Comparison of ENCODE assay signal across 23 cellular contexts in the genomic region with DNA sequence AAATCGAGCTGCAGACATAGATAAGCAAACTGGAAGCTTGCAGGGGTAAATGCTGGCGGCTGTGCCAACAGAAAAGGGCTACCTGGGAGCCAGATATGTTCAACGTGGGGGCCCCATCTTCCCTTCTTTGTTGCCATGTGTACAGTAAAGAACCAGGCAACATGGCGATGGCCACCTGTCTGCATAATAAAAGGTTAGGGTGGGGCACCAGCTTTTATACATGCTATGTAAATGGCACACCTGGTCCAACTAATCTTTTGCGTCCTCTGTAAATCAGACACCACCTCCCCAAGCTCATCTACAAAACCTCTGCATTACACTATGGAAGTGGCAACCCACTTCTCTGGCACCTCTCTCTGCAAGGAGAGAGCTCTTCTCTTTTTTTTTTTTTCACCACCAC. TPM values are rescaled to one million over a fixed set of nuclear protein-coding genes. Genes with fewer than 3 reads are reported as not detected.
DNase-seq lines count a peak whose midpoint lies in the region; ATAC-seq and TF ChIP-seq lines count a peak whose summit lies in the region.
"Had no signal": no experiment of that assay in that cellular context is flagged by ENCODE, and none has a peak within 500 bp of the region (broad histone marks: within the 10 kb centered on the region; RNA-seq: fewer than 3 reads in every experiment).

No MANE protein-coding gene starts in this region.

- no peak overlapping the region for H3K4me3 ChIP-seq in SK-N-MC
- H3K4me3 ChIP-seq in gastrocnemius medialis = no peak overlapping the region
- H3K4me3 ChIP-seq: A549, coronary artery, smooth muscle cell, thyroid gland had no signal

- no peak for TF ChIP-seq POLR2A in gastrocnemius medialis (IDR thresholded peaks at IDR 0.05)

- peak overlapping the region; percentile 43 for H3K27ac Mint-ChIP-seq in activated CD4-positive, alpha-beta T cell treated with anti-CD3 and anti-CD28 coated beads, Interleukin-2, amount 10 ng/mL, durations not matched to agents 7 days and 5 days
- H3K27ac Mint-ChIP-seq in activated CD4-positive, alpha-beta T cell treated with anti-CD3 and anti-CD28 coated beads for 36 hours = no peak overlapping the region

- no peak for TF ChIP-seq CTCF in gastrocnemius medialis (IDR thresholded peaks at IDR 0.05 in 4 of 5, conservative IDR thresholded peaks at IDR 0.05 in 1 of 5)

- H3K9ac ChIP-seq in SK-N-MC (ENCODE audit: insufficient read length) = no peak overlapping the region

- H3K9me3 ChIP-seq in SK-N-MC (ENCODE audit: low read depth, low read length) (no peaks in the 10 kb centered on the region), gastrocnemius medialis (no peaks in the 10 kb centered on the region)
- H3K9me3 ChIP-seq: A549, neutrophil, thyroid gland had no signal

- in situ Hi-C loops in gastrocnemius medialis (cut with MboI; ENCODE audit: low sequenced_read_pairs in 4 of 4) = no loop called here

- DNase-seq in activated CD4-positive, alpha-beta T cell treated with anti-CD3 and anti-CD28 coated beads, Interleukin-2, amount 10 ng/mL, durations not matched to agents 7 days and 5 days = no peak
- no peak for DNase-seq in activated CD4-positive, alpha-beta T cell treated with anti-CD3 and anti-CD28 coated beads for 36 hours
- peak; percentile 69 for DNase-seq in NCI-H345 (lab: John Stamatoyannopoulos, UW)
- no peak for DNase-seq in SK-N-MC (ENCODE audit: low read depth, low spot score)
- no peak for DNase-seq in gastrocnemius medialis
- no peak for DNase-seq in DMS 273 treated with DMSO at 0.1 percent for 48 hours (lab: John Stamatoyannopoulos, UW)
- DNase-seq in stimulated activated CD4-positive, alpha-beta T cell treated with anti-CD3 and anti-CD28 coated beads, Interleukin-2, amount 100 ng/mL, for 48 hours = no peak
- DNase-seq: activated CD4-positive, CD25-positive, alpha-beta regulatory T cell; activated CD8-positive, alpha-beta T cell treated with anti-CD3 and anti-CD28 coated beads for 36 hours; activated T-cell treated with anti-CD3 and anti-CD28 coated beads, Interleukin-2, amount 50 U/mL, for 1 hour; glutamatergic neuron; GOT3; kidney glomerular epithelial cell; NCI-H1092; NCI-H446; stimulated activated naive CD8-positive, alpha-beta T cell treated with anti-CD3 and anti-CD28 coated beads, Interleukin-15, Interleukin-2, amounts not matched to agents 100 U/mL and 50 U/mL, for 24 hours; T1000 had no signal

- POLR2A ChIA-PET in activated CD4-positive, alpha-beta T cell treated with anti-CD3 and anti-CD28 coated beads, Interleukin-2, amount 10 ng/mL, durations not matched to agents 7 days and 5 days (lab: Charles Lee) = no interaction called here
- POLR2A ChIA-PET in activated CD4-positive, alpha-beta T cell treated with anti-CD3 and anti-CD28 coated beads for 36 hours (lab: Charles Lee) = interaction anchor here (0.6 kb wide), 2 partner anchors 14 to 20 kb away, joined by 3 read pairs; partner anchors contain the start of genes BUD31 and PDAP1

- H3K4me1 ChIP-seq in gastrocnemius medialis = no peaks in the 10 kb centered on the region
- H3K4me1 ChIP-seq: A549 had no signal

- H3K36me3 ChIP-seq in SK-N-MC (ENCODE audit: insufficient read depth, low read length) (peaks cover 52% of the 10 kb centered on the region), gastrocnemius medialis (peaks cover 0 to 65% of the 10 kb centered on the region in 2 donors)

- no peaks in the 10 kb centered on the region for H3K27me3 ChIP-seq in gastrocnemius medialis
- H3K27me3 ChIP-seq: neutrophil, thyroid gland had no signal

- no peaks in the 10 kb centered on the region for H3K4me1 Mint-ChIP-seq in activated CD4-positive, alpha-beta T cell treated with anti-CD3 and anti-CD28 coated beads, Interleukin-2, amount 10 ng/mL, durations not matched to agents 7 days and 5 days
- no peaks in the 10 kb centered on the region for H3K4me1 Mint-ChIP-seq in activated CD4-positive, alpha-beta T cell treated with anti-CD3 and anti-CD28 coated beads for 36 hours

- H3K4me3 Mint-ChIP-seq in activated CD4-positive, alpha-beta T cell treated with anti-CD3 and anti-CD28 coated beads, Interleukin-2, amount 10 ng/mL, durations not matched to agents 7 days and 5 days = no peak overlapping the region
- H3K4me3 Mint-ChIP-seq in activated CD4-positive, alpha-beta T cell treated with anti-CD3 and anti-CD28 coated beads for 36 hours = no peak overlapping the region
- H3K4me3 Mint-ChIP-seq: activated CD8-positive, alpha-beta T cell treated with anti-CD3 and anti-CD28 coated beads for 36 hours had no signal

- H3K27ac ChIP-seq in SK-N-MC = peak overlapping the region; percentile 57; the same call in 1 of the 2 replicates
- no peak overlapping the region for H3K27ac ChIP-seq in gastrocnemius medialis
- H3K27ac ChIP-seq: A549, coronary artery, neutrophil, thyroid gland had no signal

- CTCF ChIA-PET in activated CD4-positive, alpha-beta T cell treated with anti-CD3 and anti-CD28 coated beads, Interleukin-2, amount 10 ng/mL, durations not matched to agents 7 days and 5 days (lab: Charles Lee) = interaction anchor here (0.6 to 1.1 kb wide), 4 partner anchors 8 to 507 kb away, joined by 3 read pairs; partner anchors contain the start of genes BUD31, GJC3 and PDAP1
- CTCF ChIA-PET in activated CD4-positive, alpha-beta T cell treated with anti-CD3 and anti-CD28 coated beads for 36 hours (lab: Charles Lee) = interaction anchor here (0.6 kb wide), 1 partner anchor 431 kb away, joined by 3 read pairs; no protein-coding TSS in a partner anchor

- no peaks in the 10 kb centered on the region for H3K27me3 Mint-ChIP-seq in activated CD4-positive, alpha-beta T cell treated with anti-CD3 and anti-CD28 coated beads, Interleukin-2, amount 10 ng/mL, durations not matched to agents 7 days and 5 days
- H3K27me3 Mint-ChIP-seq in activated CD4-positive, alpha-beta T cell treated with anti-CD3 and anti-CD28 coated beads for 36 hours = no peaks in the 10 kb centered on the region
- H3K27me3 Mint-ChIP-seq: activated CD8-positive, alpha-beta T cell treated with anti-CD3 and anti-CD28 coated beads for 36 hours had no signal

- H3K9me3 Mint-ChIP-seq in activated CD4-positive, alpha-beta T cell treated with anti-CD3 and anti-CD28 coated beads, Interleukin-2, amount 10 ng/mL, durations not matched to agents 7 days and 5 days = no peaks in the 10 kb centered on the region
- no peaks in the 10 kb centered on the region for H3K9me3 Mint-ChIP-seq in activated CD4-positive, alpha-beta T cell treated with anti-CD3 and anti-CD28 coated beads for 36 hours (ENCODE audit: low read depth)
- H3K9me3 Mint-ChIP-seq: activated CD8-positive, alpha-beta T cell treated with anti-CD3 and anti-CD28 coated beads for 36 hours had no signal

- ATAC-seq in activated CD4-positive, alpha-beta T cell treated with anti-CD3 and anti-CD28 coated beads for 36 hours = no peak
- no peak for ATAC-seq in gastrocnemius medialis
- no peak for ATAC-seq in GM19452 (IDR thresholded peaks at IDR 0.05; ENCODE audit: unreplicated experiment)
- ATAC-seq: activated CD8-positive, alpha-beta T cell treated with anti-CD3 and anti-CD28 coated beads for 36 hours; stimulated activated naive CD8-positive, alpha-beta T cell treated with anti-CD3 and anti-CD28 coated beads, Interleukin-15, Interleukin-2, amounts not matched to agents 100 U/mL and 50 U/mL, for 24 hours had no signal

- intact Hi-C loops in activated CD4-positive, alpha-beta T cell treated with anti-CD3 and anti-CD28 coated beads for 36 hours (cut with DNase I, micrococcal nuclease) = no loop called here
- intact Hi-C loops in gastrocnemius medialis (cut with DNase I; ENCODE audit: low total_unique reads) = no loop called here

- H3K36me3 Mint-ChIP-seq in activated CD4-positive, alpha-beta T cell treated with anti-CD3 and anti-CD28 coated beads, Interleukin-2, amount 10 ng/mL, durations not matched to agents 7 days and 5 days (ENCODE audit: low read depth) = peaks cover 24% of the 10 kb centered on the region
- peaks cover 39% of the 10 kb centered on the region for H3K36me3 Mint-ChIP-seq in activated CD4-positive, alpha-beta T cell treated with anti-CD3 and anti-CD28 coated beads for 36 hours (ENCODE audit: low read depth)

RNA-seq across cellular contexts. Expression of gene BUD31, which starts 13.9 kb away (rescaled TPM):
- 100 to 1,000 TPM in 1 of 2 experiments, 10 to 100 TPM in 1; 94.2 to 115 TPM for total RNA-seq in activated CD4-positive, alpha-beta T cell treated with anti-CD3 and anti-CD28 coated beads, Interleukin-2, amount 10 ng/mL, durations not matched to agents 7 days and 5 days
- 100 to 1,000 TPM; 140 to 190 TPM for total RNA-seq in activated CD4-positive, alpha-beta T cell treated with anti-CD3 and anti-CD28 coated beads for 36 hours
- 10 to 100 TPM; 23.3 to 46.8 (median 28.0) TPM for total RNA-seq in gastrocnemius medialis

RNA-seq across cellular contexts. Expression of gene PDAP1, which starts 14.2 kb away (rescaled TPM):
- 10 to 100 TPM; 81.4 to 81.9 TPM for total RNA-seq in activated CD4-positive, alpha-beta T cell treated with anti-CD3 and anti-CD28 coated beads, Interleukin-2, amount 10 ng/mL, durations not matched to agents 7 days and 5 days
- total RNA-seq in activated CD4-positive, alpha-beta T cell treated with anti-CD3 and anti-CD28 coated beads for 36 hours = 100 to 1,000 TPM; 171 TPM
- 100 to 1,000 TPM in 3 of 4 donors, 10 to 100 TPM in 1; 81.7 to 258 (median 198) TPM for total RNA-seq in gastrocnemius medialis

RNA-seq across cellular contexts. Expression of gene PTCD1, which starts 16.0 kb away (rescaled TPM):
- 1 to 10 TPM; 5.7 to 8.6 TPM for total RNA-seq in activated CD4-positive, alpha-beta T cell treated with anti-CD3 and anti-CD28 coated beads, Interleukin-2, amount 10 ng/mL, durations not matched to agents 7 days and 5 days
- 1 to 10 TPM; 4.7 to 7.7 TPM for total RNA-seq in activated CD4-positive, alpha-beta T cell treated with anti-CD3 and anti-CD28 coated beads for 36 hours
- 10 to 100 TPM in 2 of 4 donors, 1 to 10 TPM in 2; 7.8 to 14.1 (median 10.9) TPM for total RNA-seq in gastrocnemius medialis

RNA-seq across cellular contexts. Expression of gene CPSF4, which starts 16.1 kb away (rescaled TPM):
- 10 to 100 TPM; 58.5 to 61.9 TPM for total RNA-seq in activated CD4-positive, alpha-beta T cell treated with anti-CD3 and anti-CD28 coated beads, Interleukin-2, amount 10 ng/mL, durations not matched to agents 7 days and 5 days
- total RNA-seq in activated CD4-positive, alpha-beta T cell treated with anti-CD3 and anti-CD28 coated beads for 36 hours = 10 to 100 TPM; 56.1 to 57.9 TPM
- 10 to 100 TPM; 21.4 to 40.4 (median 26.1) TPM for total RNA-seq in gastrocnemius medialis

RNA-seq across cellular contexts. Expression of gene ATP5MF, which starts 43.3 kb away (rescaled TPM):
- total RNA-seq in activated CD4-positive, alpha-beta T cell treated with anti-CD3 and anti-CD28 coated beads, Interleukin-2, amount 10 ng/mL, durations not matched to agents 7 days and 5 days = 100 to 1,000 TPM; 369 to 370 TPM
- total RNA-seq in activated CD4-positive, alpha-beta T cell treated with anti-CD3 and anti-CD28 coated beads for 36 hours = 100 to 1,000 TPM; 342 to 386 TPM
- 1,000 to 10,000 TPM; 2,310 to 4,128 (median 2,801) TPM for total RNA-seq in gastrocnemius medialis
